17 cellular contexts compared by ENCODE assay signal in the genomic region with DNA sequence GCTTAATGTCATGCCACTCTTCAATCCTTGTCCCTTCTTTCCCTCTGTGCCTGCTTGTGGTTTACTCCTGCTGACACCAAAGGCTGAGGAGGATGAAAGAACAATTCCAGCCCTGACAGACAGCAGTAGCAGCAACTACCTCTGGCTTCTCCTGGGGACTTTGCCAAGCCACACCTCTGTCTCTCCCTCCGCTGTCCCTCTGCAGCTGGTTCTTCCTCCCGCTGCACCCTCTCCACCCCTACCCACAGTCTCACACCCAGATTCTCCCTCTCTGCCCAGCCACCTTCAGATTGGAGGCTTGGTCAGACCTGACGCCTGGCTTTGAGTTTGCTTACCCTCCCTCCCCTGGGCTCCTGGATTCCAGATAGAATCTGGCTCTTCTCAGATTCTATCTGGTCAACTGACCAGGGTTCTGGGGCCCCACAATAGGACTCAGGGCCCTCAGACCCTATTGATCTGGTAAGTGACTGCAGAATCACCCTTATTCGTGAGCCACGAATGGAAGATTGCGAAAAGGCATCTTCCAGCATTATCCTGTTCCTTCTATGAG. TPM values are rescaled to one million over a fixed set of nuclear protein-coding genes. Genes with fewer than 3 reads are reported as not detected.
DNase-seq lines count a peak whose midpoint lies in the region; ATAC-seq lines count a peak whose summit lies in the region.
"Had no signal": no experiment of that assay in that cellular context is flagged by ENCODE, and none has a peak within 500 bp of the region (broad histone marks: within the 10 kb centered on the region; RNA-seq: fewer than 3 reads in every experiment).

No MANE protein-coding gene starts in this region.

- H3K27me3 Mint-ChIP-seq in T-helper 1 cell treated with Interleukin-12 subunit alpha and Interleukin-12 subunit beta and Interleukin-4 antibody, amounts not matched to agents 30 μg/mL and 1 μg/mL, for 36 hours (ENCODE audit: low read depth) = no peaks in the 10 kb centered on the region
- no peaks in the 10 kb centered on the region for H3K27me3 Mint-ChIP-seq in CD4-positive, CD25-positive, alpha-beta regulatory T cell
- H3K27me3 Mint-ChIP-seq in activated CD8-positive, alpha-beta T cell treated with anti-CD3 and anti-CD28 coated beads, Interleukin-2, amount 10 ng/mL, durations not matched to agents 7 days and 5 days (ENCODE audit: low read depth) = no peaks in the 10 kb centered on the region
- H3K27me3 Mint-ChIP-seq in naive thymus-derived CD8-positive, alpha-beta T cell = no peaks in the 10 kb centered on the region

- H3K4me3 Mint-ChIP-seq in T-helper 1 cell treated with Interleukin-12 subunit alpha and Interleukin-12 subunit beta and Interleukin-4 antibody, amounts not matched to agents 30 μg/mL and 1 μg/mL, for 36 hours = peak overlapping the region; percentile 71
- H3K4me3 Mint-ChIP-seq in CD4-positive, CD25-positive, alpha-beta regulatory T cell = peak overlapping the region in 3 of 4 donors; percentile 40 to 82 (median 50)
- no peak overlapping the region for H3K4me3 Mint-ChIP-seq in activated CD8-positive, alpha-beta T cell treated with anti-CD3 and anti-CD28 coated beads, Interleukin-2, amount 10 ng/mL, durations not matched to agents 7 days and 5 days
- H3K4me3 Mint-ChIP-seq in naive thymus-derived CD8-positive, alpha-beta T cell = peak overlapping the region in 9 of 10 donors; percentile 68 to 86 (median 80)
- H3K4me3 Mint-ChIP-seq: endodermal cell had no signal

- DNase-seq in T-helper 1 cell (no peak), HAP-1 (ENCODE audit: low spot score in 2 of 2) (no peak), midbrain (lab: John Stamatoyannopoulos, UW) (no peak)
- DNase-seq in CD4-positive, CD25-positive, alpha-beta regulatory T cell = no peak
- no peak for DNase-seq in activated CD8-positive, alpha-beta T cell treated with anti-CD3 and anti-CD28 coated beads, Interleukin-2, amount 10 ng/mL, durations not matched to agents 7 days and 5 days
- DNase-seq in naive thymus-derived CD8-positive, alpha-beta T cell = no peak
- DNase-seq: endodermal cell, left colon, NCI-H1436 treated with DMSO at 0.1 percent for 48 hours had no signal

- H3K27ac ChIP-seq in CD4-positive, CD25-positive, alpha-beta regulatory T cell (ENCODE audit: insufficient read depth, low read length, poor library complexity, severe bottlenecking) = peak overlapping the region; percentile 59
- H3K27ac ChIP-seq: suprapubic skin had no signal

- peaks cover 37% of the 10 kb centered on the region for H3K4me1 ChIP-seq in CD4-positive, CD25-positive, alpha-beta regulatory T cell (ENCODE audit: control insufficient read depth, insufficient read depth, low read length, poor library complexity, severe bottlenecking)
- H3K4me1 ChIP-seq in HAP-1 = peaks cover 4% of the 10 kb centered on the region; the same call in 1 of the 2 replicates

- H3K27ac Mint-ChIP-seq in T-helper 1 cell treated with Interleukin-12 subunit alpha and Interleukin-12 subunit beta and Interleukin-4 antibody, amounts not matched to agents 30 μg/mL and 1 μg/mL, for 36 hours = peak overlapping the region; percentile 84
- peak overlapping the region; percentile 81 to 97 (median 87) for H3K27ac Mint-ChIP-seq in CD4-positive, CD25-positive, alpha-beta regulatory T cell
- peak overlapping the region; percentile 39 for H3K27ac Mint-ChIP-seq in activated CD8-positive, alpha-beta T cell treated with anti-CD3 and anti-CD28 coated beads, Interleukin-2, amount 10 ng/mL, durations not matched to agents 7 days and 5 days
- peak overlapping the region; percentile 85 to 96 (median 92) for H3K27ac Mint-ChIP-seq in naive thymus-derived CD8-positive, alpha-beta T cell
- H3K27ac Mint-ChIP-seq: endodermal cell had no signal

- POLR2A ChIA-PET in activated CD8-positive, alpha-beta T cell treated with anti-CD3 and anti-CD28 coated beads, Interleukin-2, amount 10 ng/mL, durations not matched to agents 7 days and 5 days (lab: Charles Lee) = interaction anchor here (1.7 to 5.9 kb wide), 3 partner anchors 16 to 29 kb away, joined by 4 to 58 read pairs (median 31); a partner anchor contains a TSS
- POLR2A ChIA-PET in naive thymus-derived CD8-positive, alpha-beta T cell (lab: Charles Lee) = interaction anchor here (0.5 to 4.7 kb wide), 5 partner anchors 8 to 34 kb away, joined by 3 to 34 read pairs (median 24); a partner anchor contains a TSS

- no peaks in the 10 kb centered on the region for H3K27me3 ChIP-seq in CD4-positive, CD25-positive, alpha-beta regulatory T cell (ENCODE audit: control insufficient read depth, insufficient read depth, low read length)
- H3K27me3 ChIP-seq in HAP-1 (ENCODE audit: low read depth) = 0 out of 2 replicates have a peak, but pooled peaks cover 4% of the 10 kb centered on the region
- H3K27me3 ChIP-seq: suprapubic skin had no signal

- H3K9me3 Mint-ChIP-seq in T-helper 1 cell treated with Interleukin-12 subunit alpha and Interleukin-12 subunit beta and Interleukin-4 antibody, amounts not matched to agents 30 μg/mL and 1 μg/mL, for 36 hours = no peaks in the 10 kb centered on the region
- H3K9me3 Mint-ChIP-seq in CD4-positive, CD25-positive, alpha-beta regulatory T cell = no peaks in the 10 kb centered on the region
- no peaks in the 10 kb centered on the region for H3K9me3 Mint-ChIP-seq in activated CD8-positive, alpha-beta T cell treated with anti-CD3 and anti-CD28 coated beads, Interleukin-2, amount 10 ng/mL, durations not matched to agents 7 days and 5 days (ENCODE audit: insufficient read depth)
- H3K9me3 Mint-ChIP-seq in naive thymus-derived CD8-positive, alpha-beta T cell = no peaks in the 10 kb centered on the region
- H3K9me3 Mint-ChIP-seq: endodermal cell had no signal

- peaks cover 1% of the 10 kb centered on the region for H3K36me3 Mint-ChIP-seq in T-helper 1 cell treated with Interleukin-12 subunit alpha and Interleukin-12 subunit beta and Interleukin-4 antibody, amounts not matched to agents 30 μg/mL and 1 μg/mL, for 36 hours (ENCODE audit: low read depth)
- no peaks in the 10 kb centered on the region for H3K36me3 Mint-ChIP-seq in CD4-positive, CD25-positive, alpha-beta regulatory T cell
- no peaks in the 10 kb centered on the region for H3K36me3 Mint-ChIP-seq in activated CD8-positive, alpha-beta T cell treated with anti-CD3 and anti-CD28 coated beads, Interleukin-2, amount 10 ng/mL, durations not matched to agents 7 days and 5 days (ENCODE audit: low read depth)
- no peaks in the 10 kb centered on the region for H3K36me3 Mint-ChIP-seq in naive thymus-derived CD8-positive, alpha-beta T cell

- H3K4me3 ChIP-seq in CD4-positive, CD25-positive, alpha-beta regulatory T cell (ENCODE audit: low read depth, low read length) = peak overlapping the region; percentile 45
- H3K4me3 ChIP-seq in HAP-1 = no peak overlapping the region
- H3K4me3 ChIP-seq: suprapubic skin had no signal

- no peaks in the 10 kb centered on the region for H3K9me3 ChIP-seq in CD4-positive, CD25-positive, alpha-beta regulatory T cell (ENCODE audit: control insufficient read depth in 2 of 2, low read length in 2 of 2)
- H3K9me3 ChIP-seq in HAP-1 = no peaks in the 10 kb centered on the region
- H3K9me3 ChIP-seq: suprapubic skin had no signal

- no peaks in the 10 kb centered on the region for H3K36me3 ChIP-seq in CD4-positive, CD25-positive, alpha-beta regulatory T cell (ENCODE audit: control insufficient read depth, insufficient read depth, low read length)
- H3K36me3 ChIP-seq in HAP-1 (replicated peaks) = no peaks in the 10 kb centered on the region
- H3K36me3 ChIP-seq: suprapubic skin had no signal

- in situ Hi-C loops in HAP-1 (cut with MboI; ENCODE audit: low sequenced_read_pairs) = no loop called here

- CTCF ChIA-PET in activated CD8-positive, alpha-beta T cell treated with anti-CD3 and anti-CD28 coated beads, Interleukin-2, amount 10 ng/mL, durations not matched to agents 7 days and 5 days (lab: Charles Lee) = interaction anchor here (2.5 to 4.1 kb wide), 3 partner anchors 9 to 22 kb away, joined by 14 to 35 read pairs (median 21); a partner anchor contains a TSS

- H3K4me1 Mint-ChIP-seq in T-helper 1 cell treated with Interleukin-12 subunit alpha and Interleukin-12 subunit beta and Interleukin-4 antibody, amounts not matched to agents 30 μg/mL and 1 μg/mL, for 36 hours (ENCODE audit: low read depth) = peaks cover 37% of the 10 kb centered on the region
- H3K4me1 Mint-ChIP-seq in CD4-positive, CD25-positive, alpha-beta regulatory T cell = peaks cover 18 to 77% (median 47%) of the 10 kb centered on the region in 4 donors
- peaks cover 41% of the 10 kb centered on the region for H3K4me1 Mint-ChIP-seq in activated CD8-positive, alpha-beta T cell treated with anti-CD3 and anti-CD28 coated beads, Interleukin-2, amount 10 ng/mL, durations not matched to agents 7 days and 5 days (ENCODE audit: low read depth)
- H3K4me1 Mint-ChIP-seq in naive thymus-derived CD8-positive, alpha-beta T cell = peaks cover 39 to 80% (median 69%) of the 10 kb centered on the region in 4 donors

- no peak for ATAC-seq in CD4-positive, CD25-positive, alpha-beta regulatory T cell (ENCODE audit: low read depth in 2 of 2)
- ATAC-seq in activated CD8-positive, alpha-beta T cell treated with anti-CD3 and anti-CD28 coated beads, Interleukin-2, amount 10 ng/mL, durations not matched to agents 7 days and 5 days = no peak
- no peak for ATAC-seq in naive thymus-derived CD8-positive, alpha-beta T cell
- no peak for ATAC-seq in HG03196 (IDR thresholded peaks at IDR 0.05; ENCODE audit: unreplicated experiment)
- ATAC-seq: HCT116, left colon, SK-N-SH treated with all-trans-retinoic acid at 6 μM for 48 hours had no signal

RNA-seq across cellular contexts. Expression of a gene that starts 14.4 kb away (rescaled TPM):
- 351 TPM for total RNA-seq in CD4-positive, CD25-positive, alpha-beta regulatory T cell
- polyA plus RNA-seq in CD4-positive, CD25-positive, alpha-beta regulatory T cell = 100 to 1,000 TPM; 164 to 207 (median 192) TPM
- 100 to 1,000 TPM; 386 TPM for total RNA-seq in activated CD8-positive, alpha-beta T cell treated with anti-CD3 and anti-CD28 coated beads, Interleukin-2, amount 10 ng/mL, durations not matched to agents 7 days and 5 days
- 100 to 1,000 TPM; 299 to 311 TPM for total RNA-seq in naive thymus-derived CD8-positive, alpha-beta T cell
- 100 to 1,000 TPM; 119 to 227 (median 198) TPM for polyA plus RNA-seq in naive thymus-derived CD8-positive, alpha-beta T cell
- total RNA-seq: A673, NCI-H460, pulmonary artery endothelial cell had no signal

Comparison
In these comparisons a context has a peak if more than half of its experiments do, and no peak if none do; other contexts are left out.
1. H3K27ac Mint-ChIP-seq: peak in every context shown above with its lines; median percentile 92 in naive thymus-derived CD8-positive, alpha-beta T cell; 87 in CD4-positive, CD25-positive, alpha-beta regulatory T cell; 84 in T-helper 1 cell treated with Interleukin-12 subunit alpha and Interleukin-12 subunit beta and Interleukin-4 antibody, amounts not matched to agents 30 μg/mL and 1 μg/mL, for 36 hours; 39 in activated CD8-positive, alpha-beta T cell treated with anti-CD3 and anti-CD28 coated beads, Interleukin-2, amount 10 ng/mL, durations not matched to agents 7 days and 5 days.